Comparison of ENCODE assay signal across 34 cellular contexts in genomic region chr20:36213362-36213761, GRCh38.
"Had no signal": no experiment of that assay in that cellular context is flagged by ENCODE, and none has a peak within 500 bp of the region (broad histone marks: within the 10 kb centered on the region; RNA-seq: fewer than 3 reads in every experiment).

No MANE protein-coding gene starts in this region.

- H3K27me3 ChIP-seq: MG63 had no signal

- H3K27ac ChIP-seq: KMS-11 had no signal

- H3K36me3 ChIP-seq: MG63 had no signal

- DNase-seq: Karpas-422, Kasumi-1, MG63, MM.1S, MV-4-11, NCI-H1048, NCI-H1092, NCI-H1092 treated with DMSO at 0.1 percent for 48 hours, NCI-H1105, NCI-H1105 treated with DMSO at 0.1 percent for 48 hours, NCI-H1417, NCI-H1417 treated with DMSO at 0.1 percent for 48 hours, NCI-H1436, NCI-H1436 treated with DMSO at 0.1 percent for 48 hours, NCI-H146, NCI-H1694, NCI-H1694 treated with DMSO at 0.1 percent for 48 hours, NCI-H187, NCI-H187 treated with DMSO at 0.1 percent for 48 hours, NCI-H1930, NCI-H2029, NCI-H2029 treated with DMSO at 0.1 percent for 48 hours, NCI-H2081, NCI-H2081 treated with DMSO at 0.1 percent for 48 hours, NCI-H2107, NCI-H2171, NCI-H2171 treated with DMSO at 0.1 percent for 48 hours, NCI-H2227 treated with DMSO at 0.1 percent for 48 hours, NCI-H226, NCI-H345, NCI-H446, NCI-H446 treated with DMSO at 0.1 percent for 48 hours, NCI-H510A had no signal

- H3K9me3 ChIP-seq: MG63 had no signal

- H3K4me3 ChIP-seq: MG63 had no signal

- H3K9ac ChIP-seq: KMS-11 had no signal

- H3K4me2 ChIP-seq: KMS-11 had no signal
